ENCODE assay signal across 17 cellular contexts in genomic region chr9:38003230-38003629, GRCh38.
DNase-seq lines count a peak whose midpoint lies in the region; ATAC-seq and TF ChIP-seq lines count a peak whose summit lies in the region.
"Had no signal": no experiment of that assay in that cellular context is flagged by ENCODE, and none has a peak within 500 bp of the region (broad histone marks: within the 10 kb centered on the region; RNA-seq: fewer than 3 reads in every experiment).

No MANE protein-coding gene starts in this region.

- ATAC-seq in HG03457 (IDR thresholded peaks at IDR 0.05; ENCODE audit: unreplicated experiment) = no peak
- ATAC-seq in HG03520 (IDR thresholded peaks at IDR 0.05; ENCODE audit: unreplicated experiment) = no peak
- ATAC-seq: activated CD4-positive, CD25-positive, alpha-beta regulatory T cell treated with anti-CD3 and anti-CD28 coated beads, Interleukin-2, amount 50 U/mL, for 24 hours; right lobe of liver had no signal

- no peak overlapping the region for H3K14ac ChIP-seq in mesenchymal stem cell (ENCODE audit: low read length in 2 of 2)

- no peaks in the 10 kb centered on the region for H3K9me3 Mint-ChIP-seq in activated T-helper 1 cell treated with anti-CD3 and anti-CD28 coated beads, Interleukin-12 subunit alpha, Interleukin-12 subunit beta, Interleukin-2, Interleukin-4 antibody, amounts not matched to agents 30 ng/mL and 10 ng/mL and 1 ng/mL, durations not matched to agents 14 hours and 24 hours and 36 hours
- H3K9me3 Mint-ChIP-seq: stimulated activated naive CD8-positive, alpha-beta T cell treated with anti-CD3 and anti-CD28 coated beads, Interleukin-15, Interleukin-2, amounts not matched to agents 100 ng/mL and 50 ng/mL, for 24 hours had no signal

- TF ChIP-seq CTCF in HEK293 (tag by site-specific recombination; IDR thresholded peaks at IDR 0.05) (no peak), mammary epithelial cell (conservative IDR thresholded peaks at IDR 0.05 in 1 of 2, IDR thresholded peaks at IDR 0.05 in 1 of 2; ENCODE audit: extremely low read depth in 1 of 2, insufficient read depth in 1 of 2, low read depth in 1 of 2, low read length in 2 of 2) (no peak)

- H3K9ac ChIP-seq in BLaER1 treated with 17β-estradiol and CSF1 and Interleukin-3, amounts not matched to agents 10 nM and 100 nM = no peak overlapping the region
- H3K9ac ChIP-seq in mesenchymal stem cell (ENCODE audit: low read length) (no peak overlapping the region), mammary epithelial cell (ENCODE audit: insufficient read depth, low read length) (no peak overlapping the region)
- H3K9ac ChIP-seq: parathyroid adenoma had no signal

- no peak overlapping the region for H2BK120ac ChIP-seq in mesenchymal stem cell (ENCODE audit: low read depth, low read length)

- peaks cover 31 to 60% (median 42%) of the 10 kb centered on the region in 10 experiments for H3K4me1 ChIP-seq in BLaER1 treated with 17β-estradiol and CSF1 and Interleukin-3, amounts not matched to agents 10 nM and 100 nM
- H3K4me1 ChIP-seq in HEK293 (ENCODE audit: control insufficient read depth, insufficient read depth, low read length) = 0 out of 2 replicates have a peak, but pooled peaks cover under 1% of the 10 kb centered on the region
- peaks cover 75% of the 10 kb centered on the region for H3K4me1 ChIP-seq in mesenchymal stem cell (ENCODE audit: control insufficient read depth, insufficient read depth, low read depth, low read length)
- peaks cover 52% of the 10 kb centered on the region for H3K4me1 ChIP-seq in mammary epithelial cell (ENCODE audit: insufficient read depth, low read length)
- H3K4me1 ChIP-seq: parathyroid adenoma had no signal

- H3K79me1 ChIP-seq in mesenchymal stem cell (replicated peaks; ENCODE audit: low read length, poor library complexity, severe bottlenecking) = peaks cover 8% of the 10 kb centered on the region

- no TSS peak for BruUV-seq in mammary epithelial cell (replicated peaks; lab: Mats Ljungman, UMichigan)

- dilution Hi-C loops in mammary epithelial cell (cut with HindIII; ENCODE audit: low sequenced_read_pairs) = no loop called here

- H2BK15ac ChIP-seq in mesenchymal stem cell (ENCODE audit: low read depth, poor library complexity, severe bottlenecking) = no peak overlapping the region

- H3K4me1 Mint-ChIP-seq in activated T-helper 1 cell treated with anti-CD3 and anti-CD28 coated beads, Interleukin-12 subunit alpha, Interleukin-12 subunit beta, Interleukin-2, Interleukin-4 antibody, amounts not matched to agents 30 ng/mL and 10 ng/mL and 1 ng/mL, durations not matched to agents 14 hours and 24 hours and 36 hours (ENCODE audit: low read depth) = peaks cover 29% of the 10 kb centered on the region

- H3K27me3 ChIP-seq in BLaER1 treated with 17β-estradiol and CSF1 and Interleukin-3, amounts not matched to agents 10 nM and 100 nM = no peaks in the 10 kb centered on the region
- H3K27me3 ChIP-seq in mesenchymal stem cell (ENCODE audit: control insufficient read depth in 1 of 2, insufficient read depth in 1 of 2, low read length in 2 of 2) (no peaks in the 10 kb centered on the region), mammary epithelial cell (ENCODE audit: insufficient read depth, low read length) (no peaks in the 10 kb centered on the region)
- H3K27me3 ChIP-seq: right lobe of liver, upper lobe of left lung had no signal

- H3K4ac ChIP-seq in mesenchymal stem cell (ENCODE audit: low read depth in 1 of 2, low read length in 2 of 2) = peak overlapping the region in 1 of 2 experiments; percentile 30

- no peaks in the 10 kb centered on the region for H3K27me3 Mint-ChIP-seq in activated T-helper 1 cell treated with anti-CD3 and anti-CD28 coated beads, Interleukin-12 subunit alpha, Interleukin-12 subunit beta, Interleukin-2, Interleukin-4 antibody, amounts not matched to agents 30 ng/mL and 10 ng/mL and 1 ng/mL, durations not matched to agents 14 hours and 24 hours and 36 hours (ENCODE audit: insufficient read depth)
- H3K27me3 Mint-ChIP-seq: stimulated activated naive CD8-positive, alpha-beta T cell treated with anti-CD3 and anti-CD28 coated beads, Interleukin-15, Interleukin-2, amounts not matched to agents 100 ng/mL and 50 ng/mL, for 24 hours had no signal

- H3K27ac ChIP-seq in BLaER1 treated with 17β-estradiol and CSF1 and Interleukin-3, amounts not matched to agents 10 nM and 100 nM = no peak overlapping the region
- H3K27ac ChIP-seq in HEK293 (ENCODE audit: extremely low read depth, low read depth, low read length) = no peak overlapping the region
- H3K27ac ChIP-seq in mesenchymal stem cell (ENCODE audit: low read length, poor library complexity, severe bottlenecking) = peak overlapping the region; percentile 19
- H3K27ac ChIP-seq in mammary epithelial cell (ENCODE audit: insufficient read depth, low read depth, low read length) = no peak overlapping the region
- H3K27ac ChIP-seq: parathyroid adenoma, right lobe of liver, upper lobe of left lung had no signal

- H4K8ac ChIP-seq in mesenchymal stem cell (ENCODE audit: low read length) = peak overlapping the region; percentile 62

- in situ Hi-C loops in mammary epithelial cell (cut with MboI; ENCODE audit: low sequenced_read_pairs in 2 of 2) = no loop called here

- CTCF ChIA-PET in HEK293 (lab: Yijun Ruan, JAX) (no interaction called here), mammary epithelial cell (lab: Charles Lee; ENCODE audit: low non-redundant PET) (no interaction called here)

- peaks cover 0 to 9% (median 0%) of the 10 kb centered on the region in 11 experiments; a peak in 3 of 22 replicates for H4K20me1 ChIP-seq in BLaER1 treated with 17β-estradiol and CSF1 and Interleukin-3, amounts not matched to agents 10 nM and 100 nM
- no peaks in the 10 kb centered on the region for H4K20me1 ChIP-seq in mammary epithelial cell (ENCODE audit: insufficient read depth, low read length)

- H3K36me3 ChIP-seq in BLaER1 treated with 17β-estradiol and CSF1 and Interleukin-3, amounts not matched to agents 10 nM and 100 nM = no peaks in the 10 kb centered on the region
- peaks cover 0 to 26% of the 10 kb centered on the region in 2 experiments; a peak in 1 of 3 replicates for H3K36me3 ChIP-seq in HEK293 (ENCODE audit: control insufficient read depth in 2 of 2, insufficient read depth in 1 of 2, low read length in 2 of 2)
- peaks cover 8 to 57% of the 10 kb centered on the region in 2 experiments for H3K36me3 ChIP-seq in mesenchymal stem cell (ENCODE audit: control insufficient read depth in 1 of 2, insufficient read depth in 2 of 2, low read depth in 1 of 2, low read length in 2 of 2)
- H3K36me3 ChIP-seq in mammary epithelial cell (ENCODE audit: insufficient read depth, low read length) = peaks cover 7% of the 10 kb centered on the region
- H3K36me3 ChIP-seq: right lobe of liver, upper lobe of left lung had no signal

- POLR2A ChIA-PET in HEK293 (lab: Yijun Ruan, JAX) = no interaction called here

- H3K4me2 ChIP-seq in BLaER1 treated with 17β-estradiol and CSF1 and Interleukin-3, amounts not matched to agents 10 nM and 100 nM = peak overlapping the region; percentile 32 to 73 (median 63)
- H3K4me2 ChIP-seq in mesenchymal stem cell (ENCODE audit: low read length, poor library complexity, severe bottlenecking) (no peak overlapping the region), mammary epithelial cell (ENCODE audit: insufficient read depth, low read depth, low read length) (no peak overlapping the region)

- H2BK12ac ChIP-seq in mesenchymal stem cell (ENCODE audit: low read length in 2 of 2) = peak overlapping the region in 1 of 2 experiments; percentile 0

- H3K36me3 Mint-ChIP-seq in activated T-helper 1 cell treated with anti-CD3 and anti-CD28 coated beads, Interleukin-12 subunit alpha, Interleukin-12 subunit beta, Interleukin-2, Interleukin-4 antibody, amounts not matched to agents 30 ng/mL and 10 ng/mL and 1 ng/mL, durations not matched to agents 14 hours and 24 hours and 36 hours (ENCODE audit: low read depth) = no peaks in the 10 kb centered on the region

- WGBS in mesenchymal stem cell = 94% methylated on average over 8 of the region's 8 CpGs
- 89% methylated on average over 6 of the region's 8 CpGs for WGBS in mammary epithelial cell (ENCODE audit: low coverage, missing lambda C conversion rate)

- peak overlapping the region; percentile 38 for H2AK5ac ChIP-seq in mesenchymal stem cell (ENCODE audit: low read length, severe bottlenecking)

- H3K23ac ChIP-seq in mesenchymal stem cell (ENCODE audit: low read length in 2 of 2) = no peak overlapping the region

- no peak overlapping the region for H2BK5ac ChIP-seq in mesenchymal stem cell (ENCODE audit: low read depth, low read length, poor library complexity, severe bottlenecking)

- H3K79me2 ChIP-seq in mammary epithelial cell (ENCODE audit: insufficient read depth, low read length) = peaks cover 85% of the 10 kb centered on the region

- H3K9me3 ChIP-seq in BLaER1 treated with 17β-estradiol and CSF1 and Interleukin-3, amounts not matched to agents 10 nM and 100 nM (replicated peaks in 1 of 11) = no peaks in the 10 kb centered on the region
- H3K9me3 ChIP-seq in HEK293 (ENCODE audit: control insufficient read depth, insufficient read depth, low read depth, low read length) (no peaks in the 10 kb centered on the region), mesenchymal stem cell (ENCODE audit: control insufficient read depth, low read length) (no peaks in the 10 kb centered on the region), mammary epithelial cell (replicated peaks; ENCODE audit: insufficient read depth, low read length) (no peaks in the 10 kb centered on the region)
- H3K9me3 ChIP-seq: right lobe of liver, upper lobe of left lung had no signal

- no peak overlapping the region for H3K27ac Mint-ChIP-seq in activated T-helper 1 cell treated with anti-CD3 and anti-CD28 coated beads, Interleukin-12 subunit alpha, Interleukin-12 subunit beta, Interleukin-2, Interleukin-4 antibody, amounts not matched to agents 30 ng/mL and 10 ng/mL and 1 ng/mL, durations not matched to agents 14 hours and 24 hours and 36 hours
- H3K27ac Mint-ChIP-seq: stimulated activated naive CD8-positive, alpha-beta T cell treated with anti-CD3 and anti-CD28 coated beads, Interleukin-15, Interleukin-2, amounts not matched to agents 100 ng/mL and 50 ng/mL, for 24 hours had no signal

- peak overlapping the region; percentile 7 to 71 for H3K18ac ChIP-seq in mesenchymal stem cell (ENCODE audit: low read depth in 1 of 2, low read length in 2 of 2)

- no peak overlapping the region for H3K4me3 Mint-ChIP-seq in activated T-helper 1 cell treated with anti-CD3 and anti-CD28 coated beads, Interleukin-12 subunit alpha, Interleukin-12 subunit beta, Interleukin-2, Interleukin-4 antibody, amounts not matched to agents 30 ng/mL and 10 ng/mL and 1 ng/mL, durations not matched to agents 14 hours and 24 hours and 36 hours
- H3K4me3 Mint-ChIP-seq: stimulated activated naive CD8-positive, alpha-beta T cell treated with anti-CD3 and anti-CD28 coated beads, Interleukin-15, Interleukin-2, amounts not matched to agents 100 ng/mL and 50 ng/mL, for 24 hours had no signal

- H3K4me3 ChIP-seq in BLaER1 treated with 17β-estradiol and CSF1 and Interleukin-3, amounts not matched to agents 10 nM and 100 nM = no peak overlapping the region
- H3K4me3 ChIP-seq in HEK293 (ENCODE audit: low read depth, low read length) (no peak overlapping the region), mesenchymal stem cell (ENCODE audit: insufficient read depth in 1 of 2, low read depth in 1 of 2, low read length in 2 of 2) (no peak overlapping the region), mammary epithelial cell (replicated peaks in 1 of 3; ENCODE audit: insufficient read depth in 1 of 3, low read depth in 2 of 3, low read length in 3 of 3) (no peak overlapping the region)
- H3K4me3 ChIP-seq: lung, right lobe of liver, upper lobe of left lung had no signal

- H2AFZ ChIP-seq in mesenchymal stem cell (ENCODE audit: low read depth, low read length) = no peak overlapping the region
- no peak overlapping the region for H2AFZ ChIP-seq in mammary epithelial cell (ENCODE audit: low read depth, low read length)
- H2AFZ ChIP-seq: parathyroid adenoma had no signal

- peak; percentile 11 for DNase-seq in activated T-helper 1 cell treated with anti-CD3 and anti-CD28 coated beads, Interleukin-12 subunit alpha, Interleukin-12 subunit beta, Interleukin-2, Interleukin-4 antibody, amounts not matched to agents 30 ng/mL and 10 ng/mL and 1 ng/mL, durations not matched to agents 14 hours and 24 hours and 36 hours (ENCODE audit: low spot score)
- DNase-seq in mesenchymal stem cell (no peak), NCI-H345 (lab: John Stamatoyannopoulos, UW) (no peak), mammary epithelial cell (no peak)
- DNase-seq: activated naive CD4-positive, alpha-beta T cell treated with anti-CD3 and anti-CD28 coated beads, Interleukin-2, amount 50 U/mL, for 16 hours; NCI-H1417 treated with DMSO at 0.1 percent for 48 hours; OCI-M1; right lobe of liver; upper lobe of left lung had no signal

- intact Hi-C loops in activated T-helper 1 cell treated with anti-CD3 and anti-CD28 coated beads, Interleukin-12 subunit alpha, Interleukin-12 subunit beta, Interleukin-2, Interleukin-4 antibody, amounts not matched to agents 30 ng/mL and 10 ng/mL and 1 ng/mL, durations not matched to agents 14 hours and 24 hours and 36 hours (cut with micrococcal nuclease) = no loop called here
- intact Hi-C loops in mammary epithelial cell (cut with micrococcal nuclease) = no loop called here

- H4K91ac ChIP-seq in mesenchymal stem cell (ENCODE audit: low read length) = peak overlapping the region; percentile 46

Comparison
In these comparisons a context has a peak if more than half of its experiments do, and no peak if none do; other contexts are left out.
1. H3K4me2 ChIP-seq: peak in BLaER1 treated with 17β-estradiol and CSF1 and Interleukin-3, amounts not matched to agents 10 nM and 100 nM (11 of 11); none in mesenchymal stem cell (single experiment) and mammary epithelial cell (single experiment).